In the genomic region with DNA sequence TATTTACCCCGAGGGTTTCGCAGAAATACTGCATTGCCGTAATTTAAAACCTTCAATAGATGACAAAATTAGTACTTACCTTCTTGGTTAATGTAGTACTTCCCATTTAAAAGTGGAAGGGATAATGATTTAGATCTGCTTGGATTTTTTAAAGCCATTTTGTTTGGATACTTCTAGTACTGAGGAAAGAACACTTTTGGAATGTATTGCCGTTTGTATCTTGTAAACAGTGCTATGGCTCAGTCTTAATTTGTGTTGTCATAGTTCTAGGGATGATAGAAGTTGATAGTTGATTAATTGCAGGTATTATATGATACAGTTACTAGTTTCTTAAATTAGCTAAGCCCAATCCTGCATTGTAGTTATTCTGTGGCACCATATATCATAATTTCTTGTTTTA, we compare ENCODE assay signal across 8 cellular contexts. TPM values are rescaled to one million over a fixed set of nuclear protein-coding genes. Genes with fewer than 3 reads are reported as not detected.
DNase-seq lines count a peak whose midpoint lies in the region; ATAC-seq and TF ChIP-seq lines count a peak whose summit lies in the region.

No MANE protein-coding gene starts in this region.

- CTCF ChIA-PET in CD8-positive, alpha-beta memory T cell (lab: Charles Lee) = interaction anchor here (2.9 kb wide), 1 partner anchor 32 kb away, joined by 16 read pairs; a partner anchor contains a TSS

- peaks cover 66% of the 10 kb centered on the region for H3K79me2 ChIP-seq in Loucy (ENCODE audit: insufficient read depth, low read length)

- TF ChIP-seq CTCF in Loucy (conservative IDR thresholded peaks at IDR 0.05; ENCODE audit: low read length) (no peak), neutrophil (IDR thresholded peaks at IDR 0.05) (no peak)

- H3K36me3 Mint-ChIP-seq in CD8-positive, alpha-beta memory T cell = peaks cover 0 to 31% (median 12%) of the 10 kb centered on the region in 3 donors

- no peak for ATAC-seq in GM19452 (IDR thresholded peaks at IDR 0.05; ENCODE audit: unreplicated experiment)

- no peak for DNase-seq in CD8-positive, alpha-beta memory T cell
- no peak for DNase-seq in NCI-H2029 treated with DMSO at 0.1 percent for 48 hours (lab: John Stamatoyannopoulos, UW)
- no peak for DNase-seq in DMS114 treated with DMSO at 0.1 percent for 48 hours (lab: John Stamatoyannopoulos, UW; ENCODE audit: unreplicated experiment)
- DNase-seq in NCI-H1436 (lab: John Stamatoyannopoulos, UW) = no peak

- H3K9ac ChIP-seq in Loucy (ENCODE audit: low read depth, low read length, poor library complexity, severe bottlenecking) = peak overlapping the region; percentile 65

- 29 to 64% methylated on average over 1 to 4 of the region's 4 CpGs for WGBS in ectodermal cell, 2 experiments

- no peaks in the 10 kb centered on the region for H3K9me3 Mint-ChIP-seq in CD8-positive, alpha-beta memory T cell

- H3K36me3 ChIP-seq in CD8-positive, alpha-beta memory T cell (ENCODE audit: insufficient read depth, low read length) = no peaks in the 10 kb centered on the region
- H3K36me3 ChIP-seq in Loucy (ENCODE audit: insufficient read depth, low read length) (peaks cover 10% of the 10 kb centered on the region), ectodermal cell (ENCODE audit: control insufficient read depth, insufficient read depth, low read length) (peaks cover 4% of the 10 kb centered on the region), neutrophil (peaks cover 9% of the 10 kb centered on the region)

- H4K20me1 ChIP-seq in Loucy (ENCODE audit: insufficient read depth, low read length, poor library complexity, severe bottlenecking) = peaks cover 58% of the 10 kb centered on the region

- H3K4me1 ChIP-seq in CD8-positive, alpha-beta memory T cell (ENCODE audit: insufficient read depth, low read length) = peaks cover 39% of the 10 kb centered on the region
- peaks cover 45% of the 10 kb centered on the region for H3K4me1 ChIP-seq in Loucy (ENCODE audit: insufficient read depth, low read length, poor library complexity, severe bottlenecking)
- peaks cover 12% of the 10 kb centered on the region for H3K4me1 ChIP-seq in ectodermal cell (ENCODE audit: control insufficient read depth, insufficient read depth, low read length)
- peaks cover 50 to 63% of the 10 kb centered on the region in 2 experiments for H3K4me1 ChIP-seq in neutrophil (ENCODE audit: control insufficient read depth in 1 of 2, insufficient read depth in 1 of 2, low read depth in 1 of 2, low read length in 1 of 2)

- peak overlapping the region; percentile 97 to 98 (median 98) for H3K4me3 Mint-ChIP-seq in CD8-positive, alpha-beta memory T cell

- no peak overlapping the region for H2AFZ ChIP-seq in Loucy (ENCODE audit: low read length)

- POLR2A ChIA-PET in CD8-positive, alpha-beta memory T cell (lab: Charles Lee) = no interaction called here

- H3K9me2 ChIP-seq in Loucy (replicated peaks; ENCODE audit: low read depth, low read length) = no peaks in the 10 kb centered on the region

- peak overlapping the region; percentile 95 for H3K4me2 ChIP-seq in Loucy (ENCODE audit: low read depth, low read length, poor library complexity, severe bottlenecking)

- H3K4me3 ChIP-seq in CD8-positive, alpha-beta memory T cell (ENCODE audit: low read length) = peak overlapping the region; percentile 73
- H3K4me3 ChIP-seq in Loucy (ENCODE audit: low read length, poor library complexity, severe bottlenecking) (peak overlapping the region; percentile 82), ectodermal cell (ENCODE audit: insufficient read depth, low read depth, low read length) (peak overlapping the region; percentile 88), neutrophil (ENCODE audit: low read depth in 1 of 2, low read length in 1 of 2) (peak overlapping the region; percentile 63 to 95)

- peak overlapping the region in 6 of 8 donors; percentile 60 to 96 (median 93) for H3K27ac Mint-ChIP-seq in CD8-positive, alpha-beta memory T cell

- H3K4me1 Mint-ChIP-seq in CD8-positive, alpha-beta memory T cell = peaks cover 60 to 76% (median 72%) of the 10 kb centered on the region in 3 donors

- H3K9me3 ChIP-seq in CD8-positive, alpha-beta memory T cell (ENCODE audit: low read length) = no peaks in the 10 kb centered on the region
- H3K9me3 ChIP-seq in Loucy (ENCODE audit: insufficient read depth, low read depth, low read length) = no peaks in the 10 kb centered on the region
- no peaks in the 10 kb centered on the region for H3K9me3 ChIP-seq in ectodermal cell (ENCODE audit: control insufficient read depth, low read length)
- H3K9me3 ChIP-seq in neutrophil = no peaks in the 10 kb centered on the region

- H3F3A ChIP-seq in Loucy (ENCODE audit: low read depth) = no peaks in the 10 kb centered on the region

- peak overlapping the region; percentile 60 for H3K27ac ChIP-seq in CD8-positive, alpha-beta memory T cell (ENCODE audit: low read depth, low read length)
- H3K27ac ChIP-seq in ectodermal cell (ENCODE audit: insufficient read depth, low read depth, low read length, poor library complexity, severe bottlenecking) = no peak overlapping the region
- H3K27ac ChIP-seq in neutrophil = peak overlapping the region; percentile 89

- peaks cover 0 to 3% of the 10 kb centered on the region in 2 donors for H3K27me3 Mint-ChIP-seq in CD8-positive, alpha-beta memory T cell

- no peaks in the 10 kb centered on the region for H3K27me3 ChIP-seq in CD8-positive, alpha-beta memory T cell (ENCODE audit: insufficient read depth, low read length, poor library complexity, severe bottlenecking)
- H3K27me3 ChIP-seq in Loucy (ENCODE audit: insufficient read depth, low read length, poor library complexity, severe bottlenecking) = no peaks in the 10 kb centered on the region
- H3K27me3 ChIP-seq in ectodermal cell (ENCODE audit: control insufficient read depth, insufficient read depth, low read length, poor library complexity, severe bottlenecking) = no peaks in the 10 kb centered on the region
- H3K27me3 ChIP-seq in neutrophil = no peaks in the 10 kb centered on the region

RNA-seq across cellular contexts. Expression of a gene that starts 33.1 kb away (rescaled TPM):
- total RNA-seq in CD8-positive, alpha-beta memory T cell = 100 to 1,000 TPM; 134 to 137 TPM
- 49.7 TPM for polyA plus RNA-seq in CD8-positive, alpha-beta memory T cell
- polyA plus RNA-seq in ectodermal cell (2013, experiment 1 of 4) = 231 TPM
- 227 TPM for polyA plus RNA-seq in ectodermal cell (2013, experiment 2 of 4)
- 163 TPM for polyA plus RNA-seq in ectodermal cell (2013, experiment 3 of 4)
- polyA plus RNA-seq in ectodermal cell (2013, experiment 4 of 4) = 190 TPM
